In the genomic region with DNA sequence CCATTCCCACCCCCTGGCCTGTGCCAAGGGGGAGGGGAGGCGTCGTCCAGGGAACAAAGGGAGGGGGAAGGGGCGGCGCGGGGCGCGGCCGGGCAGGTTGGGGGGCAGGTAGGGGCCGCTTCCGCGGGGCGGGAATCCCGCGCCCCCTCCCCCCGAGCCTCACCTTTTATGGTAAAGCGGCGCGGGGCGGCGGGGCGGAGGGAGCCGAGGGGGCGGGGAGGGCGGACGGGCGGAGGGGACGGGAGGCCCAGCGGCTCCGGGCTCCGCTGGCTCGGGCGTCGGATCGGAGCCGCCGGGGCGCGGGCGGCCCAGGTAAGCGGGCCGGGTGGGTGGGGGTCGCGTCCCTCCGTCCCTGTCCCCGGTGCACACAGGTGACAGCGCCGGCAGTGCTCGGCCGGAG, we compare ENCODE assay signal across 8 cellular contexts. TPM values are rescaled to one million over a fixed set of nuclear protein-coding genes. Genes with fewer than 3 reads are reported as not detected.
DNase-seq lines count a peak whose midpoint lies in the region; ATAC-seq and TF ChIP-seq lines count a peak whose summit lies in the region.

A gene with protein sequence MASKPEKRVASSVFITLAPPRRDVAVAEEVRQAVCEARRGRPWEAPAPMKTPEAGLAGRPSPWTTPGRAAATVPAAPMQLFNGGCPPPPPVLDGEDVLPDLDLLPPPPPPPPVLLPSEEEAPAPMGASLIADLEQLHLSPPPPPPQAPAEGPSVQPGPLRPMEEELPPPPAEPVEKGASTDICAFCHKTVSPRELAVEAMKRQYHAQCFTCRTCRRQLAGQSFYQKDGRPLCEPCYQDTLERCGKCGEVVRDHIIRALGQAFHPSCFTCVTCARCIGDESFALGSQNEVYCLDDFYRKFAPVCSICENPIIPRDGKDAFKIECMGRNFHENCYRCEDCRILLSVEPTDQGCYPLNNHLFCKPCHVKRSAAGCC (plus strand): TSS at position 259 of the 400 bp plus-strand sequence. CDS start 6,189 bp downstream, outside the sequence.

- H3K36me3 Mint-ChIP-seq in CD4-positive, alpha-beta memory T cell, result no peaks in the 10 kb centered on the region

- H3K36me3 ChIP-seq in CD4-positive, alpha-beta memory T cell (ENCODE audit: insufficient read depth, low read length), result no peaks in the 10 kb centered on the region

- no peak within 1 kb of the TSS for H3K27ac Mint-ChIP-seq in CD4-positive, alpha-beta memory T cell

- peaks cover 21% of the 10 kb centered on the region for H3K4me1 ChIP-seq in CD4-positive, alpha-beta memory T cell (ENCODE audit: insufficient read depth, low read length)

- H3K27me3 Mint-ChIP-seq in CD4-positive, alpha-beta memory T cell, result peaks cover 16 to 35% of the 10 kb centered on the region in 2 donors

- CTCF ChIA-PET in CD4-positive, alpha-beta memory T cell (lab: Charles Lee; ENCODE audit: partially characterized antibody), result no interaction called here

- no peak within 1 kb of the TSS for H3K27ac ChIP-seq in CD4-positive, alpha-beta memory T cell (ENCODE audit: low read depth, low read length)

- H3K4me3 Mint-ChIP-seq in CD4-positive, alpha-beta memory T cell, result peak within 1 kb of the TSS; percentile 45 to 84 (median 60)

- H3K27me3 ChIP-seq in CD4-positive, alpha-beta memory T cell (ENCODE audit: insufficient read depth, low read length), result peaks cover 4% of the 10 kb centered on the region

- intact Hi-C loops in CD4-positive, alpha-beta memory T cell (cut with micrococcal nuclease), result no loop called here

- DNase-seq in CD4-positive, alpha-beta memory T cell, result no peak
- DNase-seq in NCI-H69 (lab: John Stamatoyannopoulos, UW) (peak; percentile 72), epithelial cell of proximal tubule (ENCODE audit: low read depth) (no peak), myocyte (ENCODE audit: low read depth) (no peak), COLO668 (lab: John Stamatoyannopoulos, UW; ENCODE audit: unreplicated experiment) (no peak), OCI-M1 (lab: John Stamatoyannopoulos, UW) (no peak), NCI-H524 treated with DMSO at 0.1 percent for 48 hours (lab: John Stamatoyannopoulos, UW) (no peak)

- no peak for ATAC-seq in GM19455 (IDR thresholded peaks at IDR 0.05; ENCODE audit: unreplicated experiment)

- POLR2A ChIA-PET in CD4-positive, alpha-beta memory T cell (lab: Charles Lee; ENCODE audit: partially characterized antibody), result no interaction called here

- H3K9me3 Mint-ChIP-seq in CD4-positive, alpha-beta memory T cell, result peaks cover 0 to 2% (median 0%) of the 10 kb centered on the region in 8 donors

- H3K4me1 Mint-ChIP-seq in CD4-positive, alpha-beta memory T cell, result peaks cover 6 to 23% (median 14%) of the 10 kb centered on the region in 4 donors

- H3K9me3 ChIP-seq in CD4-positive, alpha-beta memory T cell (ENCODE audit: control insufficient read depth in 1 of 2, low read length in 2 of 2), result no peaks in the 10 kb centered on the region

- no peak for TF ChIP-seq CTCF in epithelial cell of proximal tubule (conservative IDR thresholded peaks at IDR 0.05; ENCODE audit: low read depth, low read length)

- H3K4me3 ChIP-seq in CD4-positive, alpha-beta memory T cell (ENCODE audit: low read length in 2 of 2), result no peak within 1 kb of the TSS
- peak within 1 kb of the TSS; percentile 68 for H3K4me3 ChIP-seq in epithelial cell of proximal tubule (ENCODE audit: low read depth, low read length)

RNA-seq across cellular contexts. Expression of the gene that starts here (rescaled TPM):
- not detected for total RNA-seq in CD4-positive, alpha-beta memory T cell
- polyA plus RNA-seq in CD4-positive, alpha-beta memory T cell, result not detected
- total RNA-seq in epithelial cell of proximal tubule, result 194 and 246 TPM in 2 replicates
- total RNA-seq in myocyte, result 38.8 and 103 TPM in 2 replicates
- polyA plus RNA-seq in myocyte (2012), result 33.0 TPM

Comparison
In these comparisons a context has a peak if more than half of its experiments do, and no peak if none do; other contexts are left out.
1. RNA of the gene that starts here (total RNA-seq): 194 to 246 TPM in epithelial cell of proximal tubule and 38.8 to 103 TPM in myocyte; not detected in CD4-positive, alpha-beta memory T cell; every median in the first group is over 10 times any median in the second.